Comparison of ENCODE assay signal across 1 cellular context in the genomic region with DNA sequence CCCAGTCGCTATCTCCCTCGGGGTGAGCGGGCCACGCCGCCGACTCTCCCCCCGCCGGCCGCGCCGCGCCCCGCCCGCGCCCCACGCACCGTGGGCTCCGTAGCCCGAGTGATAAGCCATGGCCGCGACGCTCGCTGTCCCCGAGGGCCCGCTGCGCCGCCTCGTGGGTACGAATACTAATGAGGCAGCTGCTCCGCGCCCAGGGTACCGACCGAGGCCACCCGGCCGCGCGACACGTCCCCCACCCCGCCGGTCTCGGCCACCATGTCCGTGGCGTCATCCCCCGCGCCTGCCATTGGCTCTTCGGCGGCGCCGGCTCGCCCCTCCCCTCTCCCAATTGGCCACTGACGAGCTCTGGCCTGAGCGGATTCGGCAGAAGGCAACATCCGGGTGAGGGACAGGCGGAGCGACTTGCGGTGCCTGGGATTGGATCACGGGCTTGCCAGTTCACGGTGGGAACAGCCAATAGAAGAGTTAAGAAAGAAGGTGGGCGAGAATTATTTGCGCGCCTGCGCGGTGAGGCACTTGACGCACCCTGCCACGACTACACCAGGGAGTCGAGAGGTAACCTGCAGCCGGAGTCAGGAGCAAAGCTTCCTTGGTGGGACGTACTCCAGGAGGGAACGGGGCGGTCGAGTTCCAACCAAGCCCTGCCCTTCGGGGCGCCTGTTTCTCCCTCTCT.
TF ChIP-seq lines count a peak whose summit lies in the region.

A gene with protein sequence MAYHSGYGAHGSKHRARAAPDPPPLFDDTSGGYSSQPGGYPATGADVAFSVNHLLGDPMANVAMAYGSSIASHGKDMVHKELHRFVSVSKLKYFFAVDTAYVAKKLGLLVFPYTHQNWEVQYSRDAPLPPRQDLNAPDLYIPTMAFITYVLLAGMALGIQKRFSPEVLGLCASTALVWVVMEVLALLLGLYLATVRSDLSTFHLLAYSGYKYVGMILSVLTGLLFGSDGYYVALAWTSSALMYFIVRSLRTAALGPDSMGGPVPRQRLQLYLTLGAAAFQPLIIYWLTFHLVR (minus strand): TSS at position 278 of the 682 bp plus-strand sequence. CDS start 158 bp downstream, at position 120.

TF ChIP-seq in HepG2, 621 proteins besides CTCF, POLR2A, EP300 and RAD21 (continued from another document and continues in another):
- peak; percentile 8; the same call in 1 of the 2 replicates for TF ChIP-seq ISL2 (CRISPR knock-in tag; IDR thresholded peaks at IDR 0.05)
- TF ChIP-seq ZBTB1 (CRISPR knock-in tag; IDR thresholded peaks at IDR 0.05; ENCODE audit: borderline replicate concordance): no peak
- TF ChIP-seq MTF1 (CRISPR knock-in tag; IDR thresholded peaks at IDR 0.05): no peak
- TF ChIP-seq FOXA1 (IDR thresholded peaks at IDR 0.05): no peak
- TF ChIP-seq FOXA1 (CRISPR knock-in tag; IDR thresholded peaks at IDR 0.05): 0 out of 2 replicates have a peak, but pooled peaks have one; percentile 27
- peak; percentile 57; the same call in 1 of the 2 replicates for TF ChIP-seq TARDBP (CRISPR knock-in tag; IDR thresholded peaks at IDR 0.05)
- TF ChIP-seq FOXC1 (CRISPR knock-in tag; IDR thresholded peaks at IDR 0.05; ENCODE audit: borderline replicate concordance): no peak
- 0 out of 2 replicates have a peak, but pooled peaks have one; percentile 30 for TF ChIP-seq MAF1 (CRISPR knock-in tag; IDR thresholded peaks at IDR 0.05; ENCODE audit: borderline replicate concordance)
- TF ChIP-seq ZNF7 (CRISPR knock-in tag; IDR thresholded peaks at IDR 0.05): no peak
- no peak; the same call in none of the 2 replicates for TF ChIP-seq KDM5B (CRISPR knock-in tag; IDR thresholded peaks at IDR 0.05; ENCODE audit: borderline replicate concordance)
- TF ChIP-seq ZSCAN21 (CRISPR knock-in tag; IDR thresholded peaks at IDR 0.05; ENCODE audit: borderline replicate concordance): peak; percentile 60; the same call in 1 of the 2 replicates
- TF ChIP-seq, protein P1, sequence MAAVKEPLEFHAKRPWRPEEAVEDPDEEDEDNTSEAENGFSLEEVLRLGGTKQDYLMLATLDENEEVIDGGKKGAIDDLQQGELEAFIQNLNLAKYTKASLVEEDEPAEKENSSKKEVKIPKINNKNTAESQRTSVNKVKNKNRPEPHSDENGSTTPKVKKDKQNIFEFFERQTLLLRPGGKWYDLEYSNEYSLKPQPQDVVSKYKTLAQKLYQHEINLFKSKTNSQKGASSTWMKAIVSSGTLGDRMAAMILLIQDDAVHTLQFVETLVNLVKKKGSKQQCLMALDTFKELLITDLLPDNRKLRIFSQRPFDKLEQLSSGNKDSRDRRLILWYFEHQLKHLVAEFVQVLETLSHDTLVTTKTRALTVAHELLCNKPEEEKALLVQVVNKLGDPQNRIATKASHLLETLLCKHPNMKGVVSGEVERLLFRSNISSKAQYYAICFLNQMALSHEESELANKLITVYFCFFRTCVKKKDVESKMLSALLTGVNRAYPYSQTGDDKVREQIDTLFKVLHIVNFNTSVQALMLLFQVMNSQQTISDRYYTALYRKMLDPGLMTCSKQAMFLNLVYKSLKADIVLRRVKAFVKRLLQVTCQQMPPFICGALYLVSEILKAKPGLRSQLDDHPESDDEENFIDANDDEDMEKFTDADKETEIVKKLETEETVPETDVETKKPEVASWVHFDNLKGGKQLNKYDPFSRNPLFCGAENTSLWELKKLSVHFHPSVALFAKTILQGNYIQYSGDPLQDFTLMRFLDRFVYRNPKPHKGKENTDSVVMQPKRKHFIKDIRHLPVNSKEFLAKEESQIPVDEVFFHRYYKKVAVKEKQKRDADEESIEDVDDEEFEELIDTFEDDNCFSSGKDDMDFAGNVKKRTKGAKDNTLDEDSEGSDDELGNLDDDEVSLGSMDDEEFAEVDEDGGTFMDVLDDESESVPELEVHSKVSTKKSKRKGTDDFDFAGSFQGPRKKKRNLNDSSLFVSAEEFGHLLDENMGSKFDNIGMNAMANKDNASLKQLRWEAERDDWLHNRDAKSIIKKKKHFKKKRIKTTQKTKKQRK (IDR thresholded peaks at IDR 0.05; ENCODE audit: low read length): peak; percentile 31; the same call in 1 of the 2 replicates
- TF ChIP-seq, protein P2, sequence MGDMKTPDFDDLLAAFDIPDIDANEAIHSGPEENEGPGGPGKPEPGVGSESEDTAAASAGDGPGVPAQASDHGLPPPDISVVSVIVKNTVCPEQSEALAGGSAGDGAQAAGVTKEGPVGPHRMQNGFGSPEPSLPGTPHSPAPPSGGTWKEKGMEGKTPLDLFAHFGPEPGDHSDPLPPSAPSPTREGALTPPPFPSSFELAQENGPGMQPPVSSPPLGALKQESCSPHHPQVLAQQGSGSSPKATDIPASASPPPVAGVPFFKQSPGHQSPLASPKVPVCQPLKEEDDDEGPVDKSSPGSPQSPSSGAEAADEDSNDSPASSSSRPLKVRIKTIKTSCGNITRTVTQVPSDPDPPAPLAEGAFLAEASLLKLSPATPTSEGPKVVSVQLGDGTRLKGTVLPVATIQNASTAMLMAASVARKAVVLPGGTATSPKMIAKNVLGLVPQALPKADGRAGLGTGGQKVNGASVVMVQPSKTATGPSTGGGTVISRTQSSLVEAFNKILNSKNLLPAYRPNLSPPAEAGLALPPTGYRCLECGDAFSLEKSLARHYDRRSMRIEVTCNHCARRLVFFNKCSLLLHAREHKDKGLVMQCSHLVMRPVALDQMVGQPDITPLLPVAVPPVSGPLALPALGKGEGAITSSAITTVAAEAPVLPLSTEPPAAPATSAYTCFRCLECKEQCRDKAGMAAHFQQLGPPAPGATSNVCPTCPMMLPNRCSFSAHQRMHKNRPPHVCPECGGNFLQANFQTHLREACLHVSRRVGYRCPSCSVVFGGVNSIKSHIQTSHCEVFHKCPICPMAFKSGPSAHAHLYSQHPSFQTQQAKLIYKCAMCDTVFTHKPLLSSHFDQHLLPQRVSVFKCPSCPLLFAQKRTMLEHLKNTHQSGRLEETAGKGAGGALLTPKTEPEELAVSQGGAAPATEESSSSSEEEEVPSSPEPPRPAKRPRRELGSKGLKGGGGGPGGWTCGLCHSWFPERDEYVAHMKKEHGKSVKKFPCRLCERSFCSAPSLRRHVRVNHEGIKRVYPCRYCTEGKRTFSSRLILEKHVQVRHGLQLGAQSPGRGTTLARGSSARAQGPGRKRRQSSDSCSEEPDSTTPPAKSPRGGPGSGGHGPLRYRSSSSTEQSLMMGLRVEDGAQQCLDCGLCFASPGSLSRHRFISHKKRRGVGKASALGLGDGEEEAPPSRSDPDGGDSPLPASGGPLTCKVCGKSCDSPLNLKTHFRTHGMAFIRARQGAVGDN (CRISPR knock-in tag; IDR thresholded peaks at IDR 0.05): peak; percentile 62; the same call in 1 of the 2 replicates
- no peak for TF ChIP-seq GLI4 (CRISPR knock-in tag; IDR thresholded peaks at IDR 0.05; ENCODE audit: borderline replicate concordance)
- TF ChIP-seq GATA4 (IDR thresholded peaks at IDR 0.05; ENCODE audit: borderline replicate concordance, low read depth): 0 out of 2 replicates have a peak, but pooled peaks have one; percentile 32
- peak; percentile 26 for TF ChIP-seq HNRNPLL (IDR thresholded peaks at IDR 0.05; ENCODE audit: low read depth, low read length, poor library complexity, severe bottlenecking)
- TF ChIP-seq MBNL3 (CRISPR knock-in tag; conservative IDR thresholded peaks at IDR 0.05): no peak
- TF ChIP-seq MIXL1 (CRISPR knock-in tag; IDR thresholded peaks at IDR 0.05): peak; percentile 46; the same call in 1 of the 2 replicates
- TF ChIP-seq YY1 (IDR thresholded peaks at IDR 0.05; ENCODE audit: insufficient read depth, insufficient replicate concordance, low read depth, low read length): peak; percentile 88
- no peak; the same call in 1 of the 2 replicates for TF ChIP-seq SMC3 (IDR thresholded peaks at IDR 0.05; ENCODE audit: low read length)
- TF ChIP-seq PAX8 (CRISPR knock-in tag; IDR thresholded peaks at IDR 0.05; ENCODE audit: borderline replicate concordance): no peak
- no peak for TF ChIP-seq ZNF33A (CRISPR knock-in tag; IDR thresholded peaks at IDR 0.05; ENCODE audit: borderline replicate concordance)
- TF ChIP-seq, protein P3, sequence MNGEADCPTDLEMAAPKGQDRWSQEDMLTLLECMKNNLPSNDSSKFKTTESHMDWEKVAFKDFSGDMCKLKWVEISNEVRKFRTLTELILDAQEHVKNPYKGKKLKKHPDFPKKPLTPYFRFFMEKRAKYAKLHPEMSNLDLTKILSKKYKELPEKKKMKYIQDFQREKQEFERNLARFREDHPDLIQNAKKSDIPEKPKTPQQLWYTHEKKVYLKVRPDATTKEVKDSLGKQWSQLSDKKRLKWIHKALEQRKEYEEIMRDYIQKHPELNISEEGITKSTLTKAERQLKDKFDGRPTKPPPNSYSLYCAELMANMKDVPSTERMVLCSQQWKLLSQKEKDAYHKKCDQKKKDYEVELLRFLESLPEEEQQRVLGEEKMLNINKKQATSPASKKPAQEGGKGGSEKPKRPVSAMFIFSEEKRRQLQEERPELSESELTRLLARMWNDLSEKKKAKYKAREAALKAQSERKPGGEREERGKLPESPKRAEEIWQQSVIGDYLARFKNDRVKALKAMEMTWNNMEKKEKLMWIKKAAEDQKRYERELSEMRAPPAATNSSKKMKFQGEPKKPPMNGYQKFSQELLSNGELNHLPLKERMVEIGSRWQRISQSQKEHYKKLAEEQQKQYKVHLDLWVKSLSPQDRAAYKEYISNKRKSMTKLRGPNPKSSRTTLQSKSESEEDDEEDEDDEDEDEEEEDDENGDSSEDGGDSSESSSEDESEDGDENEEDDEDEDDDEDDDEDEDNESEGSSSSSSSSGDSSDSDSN (CRISPR knock-in tag; IDR thresholded peaks at IDR 0.05): peak; percentile 29; the same call in 1 of the 2 replicates
- TF ChIP-seq SOX6 (IDR thresholded peaks at IDR 0.05): no peak
- TF ChIP-seq SOX6 (CRISPR knock-in tag; IDR thresholded peaks at IDR 0.05): peak; percentile 51; the same call in 1 of the 2 replicates
- peak; percentile 98 for TF ChIP-seq YEATS4 (CRISPR knock-in tag; IDR thresholded peaks at IDR 0.05; ENCODE audit: borderline replicate concordance)
- TF ChIP-seq CENPX (CRISPR knock-in tag; IDR thresholded peaks at IDR 0.05): no peak
- TF ChIP-seq, protein P4, sequence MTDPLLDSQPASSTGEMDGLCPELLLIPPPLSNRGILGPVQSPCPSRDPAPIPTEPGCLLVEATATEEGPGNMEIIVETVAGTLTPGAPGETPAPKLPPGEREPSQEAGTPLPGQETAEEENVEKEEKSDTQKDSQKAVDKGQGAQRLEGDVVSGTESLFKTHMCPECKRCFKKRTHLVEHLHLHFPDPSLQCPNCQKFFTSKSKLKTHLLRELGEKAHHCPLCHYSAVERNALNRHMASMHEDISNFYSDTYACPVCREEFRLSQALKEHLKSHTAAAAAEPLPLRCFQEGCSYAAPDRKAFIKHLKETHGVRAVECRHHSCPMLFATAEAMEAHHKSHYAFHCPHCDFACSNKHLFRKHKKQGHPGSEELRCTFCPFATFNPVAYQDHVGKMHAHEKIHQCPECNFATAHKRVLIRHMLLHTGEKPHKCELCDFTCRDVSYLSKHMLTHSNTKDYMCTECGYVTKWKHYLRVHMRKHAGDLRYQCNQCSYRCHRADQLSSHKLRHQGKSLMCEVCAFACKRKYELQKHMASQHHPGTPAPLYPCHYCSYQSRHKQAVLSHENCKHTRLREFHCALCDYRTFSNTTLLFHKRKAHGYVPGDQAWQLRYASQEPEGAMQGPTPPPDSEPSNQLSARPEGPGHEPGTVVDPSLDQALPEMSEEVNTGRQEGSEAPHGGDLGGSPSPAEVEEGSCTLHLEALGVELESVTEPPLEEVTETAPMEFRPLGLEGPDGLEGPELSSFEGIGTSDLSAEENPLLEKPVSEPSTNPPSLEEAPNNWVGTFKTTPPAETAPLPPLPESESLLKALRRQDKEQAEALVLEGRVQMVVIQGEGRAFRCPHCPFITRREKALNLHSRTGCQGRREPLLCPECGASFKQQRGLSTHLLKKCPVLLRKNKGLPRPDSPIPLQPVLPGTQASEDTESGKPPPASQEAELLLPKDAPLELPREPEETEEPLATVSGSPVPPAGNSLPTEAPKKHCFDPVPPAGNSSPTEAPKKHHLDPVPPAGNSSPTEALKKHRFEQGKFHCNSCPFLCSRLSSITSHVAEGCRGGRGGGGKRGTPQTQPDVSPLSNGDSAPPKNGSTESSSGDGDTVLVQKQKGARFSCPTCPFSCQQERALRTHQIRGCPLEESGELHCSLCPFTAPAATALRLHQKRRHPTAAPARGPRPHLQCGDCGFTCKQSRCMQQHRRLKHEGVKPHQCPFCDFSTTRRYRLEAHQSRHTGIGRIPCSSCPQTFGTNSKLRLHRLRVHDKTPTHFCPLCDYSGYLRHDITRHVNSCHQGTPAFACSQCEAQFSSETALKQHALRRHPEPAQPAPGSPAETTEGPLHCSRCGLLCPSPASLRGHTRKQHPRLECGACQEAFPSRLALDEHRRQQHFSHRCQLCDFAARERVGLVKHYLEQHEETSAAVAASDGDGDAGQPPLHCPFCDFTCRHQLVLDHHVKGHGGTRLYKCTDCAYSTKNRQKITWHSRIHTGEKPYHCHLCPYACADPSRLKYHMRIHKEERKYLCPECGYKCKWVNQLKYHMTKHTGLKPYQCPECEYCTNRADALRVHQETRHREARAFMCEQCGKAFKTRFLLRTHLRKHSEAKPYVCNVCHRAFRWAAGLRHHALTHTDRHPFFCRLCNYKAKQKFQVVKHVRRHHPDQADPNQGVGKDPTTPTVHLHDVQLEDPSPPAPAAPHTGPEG (CRISPR knock-in tag; IDR thresholded peaks at IDR 0.05): 0 out of 2 replicates have a peak, but pooled peaks have one; percentile 20
- peak; percentile 56; the same call in 1 of the 2 replicates for TF ChIP-seq ZBTB7B (CRISPR knock-in tag; IDR thresholded peaks at IDR 0.05)
- 0 out of 2 replicates have a peak, but pooled peaks have one; percentile 9 for TF ChIP-seq ISX (CRISPR knock-in tag; conservative IDR thresholded peaks at IDR 0.05)
- TF ChIP-seq, protein P5, sequence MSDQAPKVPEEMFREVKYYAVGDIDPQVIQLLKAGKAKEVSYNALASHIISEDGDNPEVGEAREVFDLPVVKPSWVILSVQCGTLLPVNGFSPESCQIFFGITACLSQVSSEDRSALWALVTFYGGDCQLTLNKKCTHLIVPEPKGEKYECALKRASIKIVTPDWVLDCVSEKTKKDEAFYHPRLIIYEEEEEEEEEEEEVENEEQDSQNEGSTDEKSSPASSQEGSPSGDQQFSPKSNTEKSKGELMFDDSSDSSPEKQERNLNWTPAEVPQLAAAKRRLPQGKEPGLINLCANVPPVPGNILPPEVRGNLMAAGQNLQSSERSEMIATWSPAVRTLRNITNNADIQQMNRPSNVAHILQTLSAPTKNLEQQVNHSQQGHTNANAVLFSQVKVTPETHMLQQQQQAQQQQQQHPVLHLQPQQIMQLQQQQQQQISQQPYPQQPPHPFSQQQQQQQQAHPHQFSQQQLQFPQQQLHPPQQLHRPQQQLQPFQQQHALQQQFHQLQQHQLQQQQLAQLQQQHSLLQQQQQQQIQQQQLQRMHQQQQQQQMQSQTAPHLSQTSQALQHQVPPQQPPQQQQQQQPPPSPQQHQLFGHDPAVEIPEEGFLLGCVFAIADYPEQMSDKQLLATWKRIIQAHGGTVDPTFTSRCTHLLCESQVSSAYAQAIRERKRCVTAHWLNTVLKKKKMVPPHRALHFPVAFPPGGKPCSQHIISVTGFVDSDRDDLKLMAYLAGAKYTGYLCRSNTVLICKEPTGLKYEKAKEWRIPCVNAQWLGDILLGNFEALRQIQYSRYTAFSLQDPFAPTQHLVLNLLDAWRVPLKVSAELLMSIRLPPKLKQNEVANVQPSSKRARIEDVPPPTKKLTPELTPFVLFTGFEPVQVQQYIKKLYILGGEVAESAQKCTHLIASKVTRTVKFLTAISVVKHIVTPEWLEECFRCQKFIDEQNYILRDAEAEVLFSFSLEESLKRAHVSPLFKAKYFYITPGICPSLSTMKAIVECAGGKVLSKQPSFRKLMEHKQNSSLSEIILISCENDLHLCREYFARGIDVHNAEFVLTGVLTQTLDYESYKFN (CRISPR knock-in tag; conservative IDR thresholded peaks at IDR 0.05): peak; percentile 30; the same call in 1 of the 2 replicates
- TF ChIP-seq KMT2A (CRISPR knock-in tag; IDR thresholded peaks at IDR 0.05): peak; percentile 28; the same call in 1 of the 2 replicates
- TF ChIP-seq ZNF652 (CRISPR knock-in tag; IDR thresholded peaks at IDR 0.05; ENCODE audit: borderline replicate concordance, low read depth): no peak
- no peak for TF ChIP-seq ZNF468 (CRISPR knock-in tag; IDR thresholded peaks at IDR 0.05)
- peak; percentile 75; the same call in 1 of the 2 replicates for TF ChIP-seq ATF1 (CRISPR knock-in tag; IDR thresholded peaks at IDR 0.05)
- peak; percentile 100 for TF ChIP-seq NFYC (CRISPR knock-in tag; IDR thresholded peaks at IDR 0.05)
